12 cellular contexts compared by ENCODE assay signal in the genomic region with DNA sequence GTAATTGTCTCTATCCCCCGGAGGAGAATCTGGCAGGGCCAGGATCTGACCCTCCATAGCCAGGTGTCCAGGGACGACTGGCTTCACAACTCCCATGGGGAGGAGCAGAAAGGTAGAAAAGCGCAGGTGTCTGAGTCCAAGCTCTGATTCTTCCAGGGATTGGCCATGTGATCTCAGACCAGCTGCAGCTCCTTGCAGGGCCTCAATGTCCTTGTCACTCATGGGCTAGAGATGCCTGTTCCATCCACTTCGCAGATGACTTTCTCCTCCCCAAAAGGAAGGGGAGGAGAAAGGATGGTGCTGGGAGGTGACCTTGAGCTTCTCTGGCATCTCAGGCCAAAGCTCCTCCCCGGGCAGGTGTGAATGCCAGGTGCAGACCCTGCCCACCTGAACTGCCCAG. TPM values are rescaled to one million over a fixed set of nuclear protein-coding genes. Genes with fewer than 3 reads are reported as not detected.
DNase-seq lines count a peak whose midpoint lies in the region; ATAC-seq, FAIRE-seq and TF ChIP-seq lines count a peak whose summit lies in the region.
"Had no signal": no experiment of that assay in that cellular context is flagged by ENCODE, and none has a peak within 500 bp of the region (broad histone marks: within the 10 kb centered on the region; RNA-seq: fewer than 3 reads in every experiment).

No MANE protein-coding gene starts in this region.

- H3K4me1 ChIP-seq in heart right ventricle: peaks cover 55 to 100% (median 99%) of the 10 kb centered on the region in 9 donors
- H3K4me1 ChIP-seq in pancreas: peaks cover 18 to 37% (median 27%) of the 10 kb centered on the region in 3 donors
- peaks cover 3% of the 10 kb centered on the region for H3K4me1 ChIP-seq in urinary bladder (ENCODE audit: insufficient read depth)

- H3K27ac ChIP-seq in heart right ventricle (peak overlapping the region; percentile 84 to 99 (median 92)), coronary artery (peak overlapping the region; percentile 96 to 98), pancreas (peak overlapping the region; percentile 22 to 58 (median 49)), urinary bladder (ENCODE audit: low read depth) (peak overlapping the region; percentile 33), caudate nucleus (ENCODE audit: low read depth, low read length) (no peak overlapping the region)

- H3K27me3 ChIP-seq in heart right ventricle (no peaks in the 10 kb centered on the region), pancreas (no peaks in the 10 kb centered on the region)

- 52% methylated on average over 5 of the region's 5 CpGs for WGBS in heart right ventricle, 2 donors
- WGBS in pancreas, 2 donors: 40 to 41% methylated on average over 5 of the region's 5 CpGs
- 64% methylated on average over 5 of the region's 5 CpGs for WGBS in urinary bladder

- H3K36me3 ChIP-seq in heart right ventricle (peaks cover 0 to 48% (median 12%) of the 10 kb centered on the region in 9 donors), pancreas (no peaks in the 10 kb centered on the region), urinary bladder (ENCODE audit: insufficient read depth) (no peaks in the 10 kb centered on the region)

- FAIRE-seq in pancreas (lab: Jason Lieb, UNC): no peak
- FAIRE-seq: endometrium had no signal

- H3K4me3 ChIP-seq in heart right ventricle (no peak overlapping the region), coronary artery (peak overlapping the region; percentile 20), pancreas (no peak overlapping the region), urinary bladder (ENCODE audit: low read depth, low read length) (no peak overlapping the region)

- no peak for ATAC-seq in heart right ventricle
- no peak for ATAC-seq in left cardiac atrium
- ATAC-seq in pancreas: peak in 3 of 4 donors; percentile 3 to 11 (median 5)
- no peak for ATAC-seq in activated T-cell treated with anti-CD3 and anti-CD28 coated beads, Interleukin-2, amount 50 U/mL, for 72 hours (replicated peaks in 1 of 2)

- H3K4me3 Mint-ChIP-seq in activated T-cell treated with anti-CD3 and anti-CD28 coated beads, Interleukin-2, amount 50 U/mL, for 72 hours: no peak overlapping the region
- H3K4me3 Mint-ChIP-seq: activated CD8-positive, alpha-beta memory T cell treated with anti-CD3 and anti-CD28 coated beads, Interleukin-2, amount 10 ng/mL, durations not matched to agents 7 days and 5 days; memory B cell had no signal

- no peak overlapping the region for H3K27ac Mint-ChIP-seq in activated T-cell treated with anti-CD3 and anti-CD28 coated beads, Interleukin-2, amount 50 U/mL, for 72 hours
- H3K27ac Mint-ChIP-seq: activated CD8-positive, alpha-beta memory T cell treated with anti-CD3 and anti-CD28 coated beads, Interleukin-2, amount 10 ng/mL, durations not matched to agents 7 days and 5 days; memory B cell had no signal

- no peaks in the 10 kb centered on the region for H3K9me3 Mint-ChIP-seq in activated T-cell treated with anti-CD3 and anti-CD28 coated beads, Interleukin-2, amount 50 U/mL, for 72 hours
- H3K9me3 Mint-ChIP-seq: memory B cell had no signal

- intact Hi-C loops in heart right ventricle (cut with DNase I): loop anchor here in 2 of 10 donors (2.0 to 5.0 kb wide), 2 partner anchors 18 to 43 kb away; no protein-coding TSS in a partner anchor
- intact Hi-C loops in left cardiac atrium (cut with DNase I): no loop called here
- intact Hi-C loops in pancreas (cut with DNase I): no loop called here
- intact Hi-C loops in posterior cingulate gyrus (cut with DNase I): no loop called here

- DNase-seq in heart right ventricle (no peak), left cardiac atrium (no peak), coronary artery (ENCODE audit: low spot score) (no peak), pancreas (no peak), posterior cingulate gyrus (no peak), caudate nucleus (lab: John Stamatoyannopoulos, UW) (no peak)
- no peak for DNase-seq in activated T-cell treated with anti-CD3 and anti-CD28 coated beads, Interleukin-2, amount 50 U/mL, for 72 hours
- DNase-seq: activated CD8-positive, alpha-beta memory T cell treated with anti-CD3 and anti-CD28 coated beads, Interleukin-2, amount 10 ng/mL, durations not matched to agents 7 days and 5 days; KBM-7 had no signal

- H3K36me3 Mint-ChIP-seq in activated T-cell treated with anti-CD3 and anti-CD28 coated beads, Interleukin-2, amount 50 U/mL, for 72 hours (ENCODE audit: insufficient read depth in 2 of 2): no peaks in the 10 kb centered on the region
- H3K36me3 Mint-ChIP-seq: activated CD8-positive, alpha-beta memory T cell treated with anti-CD3 and anti-CD28 coated beads, Interleukin-2, amount 10 ng/mL, durations not matched to agents 7 days and 5 days; memory B cell had no signal

- TF ChIP-seq CTCF in heart right ventricle (IDR thresholded peaks at IDR 0.05) (no peak), coronary artery (IDR thresholded peaks at IDR 0.05) (no peak), pancreas (IDR thresholded peaks at IDR 0.05) (no peak)

- peaks cover 14% of the 10 kb centered on the region for H3K4me1 Mint-ChIP-seq in activated T-cell treated with anti-CD3 and anti-CD28 coated beads, Interleukin-2, amount 50 U/mL, for 72 hours (ENCODE audit: low read depth)

- H3K27me3 Mint-ChIP-seq in activated T-cell treated with anti-CD3 and anti-CD28 coated beads, Interleukin-2, amount 50 U/mL, for 72 hours (ENCODE audit: low read depth): no peaks in the 10 kb centered on the region
- H3K27me3 Mint-ChIP-seq: activated CD8-positive, alpha-beta memory T cell treated with anti-CD3 and anti-CD28 coated beads, Interleukin-2, amount 10 ng/mL, durations not matched to agents 7 days and 5 days; memory B cell had no signal

- no peaks in the 10 kb centered on the region for H3K9me3 ChIP-seq in heart right ventricle
- no peaks in the 10 kb centered on the region for H3K9me3 ChIP-seq in pancreas

RNA-seq across cellular contexts. Expression of a gene that starts 22.6 kb away (rescaled TPM):
- total RNA-seq in heart right ventricle: 100 to 1,000 TPM; 249 to 508 (median 320) TPM
- 100 to 1,000 TPM; 221 to 276 TPM for polyA plus RNA-seq in heart right ventricle
- total RNA-seq in left cardiac atrium: 100 to 1,000 TPM; 307 to 608 TPM
- total RNA-seq in pancreas: 100 to 1,000 TPM in 2 of 6 donors, 10 to 100 TPM in 4; 50.4 to 164 (median 63.9) TPM
- 100 to 1,000 TPM in 1 of 2 donors, 10 to 100 TPM in 1; 53.9 to 123 TPM for polyA plus RNA-seq in pancreas
- 242 TPM for total RNA-seq in urinary bladder
- polyA plus RNA-seq in urinary bladder: 514 TPM
- 10 to 100 TPM in 1 of 2 donors, 1 to 10 TPM in 1; 4.4 to 11.5 TPM for total RNA-seq in activated T-cell treated with anti-CD3 and anti-CD28 coated beads, Interleukin-2, amount 50 U/mL, for 72 hours

Comparison
In these comparisons a context has a peak if more than half of its experiments do, and no peak if none do; other contexts are left out.
1. ATAC-seq: peak in pancreas (3 of 4); none in heart right ventricle (0 of 8), left cardiac atrium (0 of 2) and activated T-cell treated with anti-CD3 and anti-CD28 coated beads, Interleukin-2, amount 50 U/mL, for 72 hours (0 of 2).
2. RNA of a gene that starts 22.6 kb away (total RNA-seq): 307 to 608 TPM in left cardiac atrium, 249 to 508 TPM in heart right ventricle, 242 TPM in urinary bladder (single experiment) and 50.4 to 164 TPM in pancreas; 4.4 to 11.5 TPM in activated T-cell treated with anti-CD3 and anti-CD28 coated beads, Interleukin-2, amount 50 U/mL, for 72 hours; every median in the first group is over 4 times any median in the second.